In genomic region chr12:96155781-96156180, GRCh38 we compare ENCODE assay signal across 19 cellular contexts. TPM values are rescaled to one million over a fixed set of nuclear protein-coding genes. Genes with fewer than 3 reads are reported as not detected.
DNase-seq lines count a peak whose midpoint lies in the region; ATAC-seq, FAIRE-seq and TF ChIP-seq lines count a peak whose summit lies in the region.
"Had no signal": no experiment of that assay in that cellular context is flagged by ENCODE, and none has a peak within 500 bp of the region (broad histone marks: within the 10 kb centered on the region; RNA-seq: fewer than 3 reads in every experiment).

No MANE protein-coding gene starts in this region.

- TF ChIP-seq CTCF in heart left ventricle (IDR thresholded peaks at IDR 0.05): no peak
- no peak for TF ChIP-seq CTCF in bronchial epithelial cell (IDR thresholded peaks at IDR 0.05; ENCODE audit: insufficient read depth, low read length, severe bottlenecking)

- H3K27me3 ChIP-seq in heart left ventricle (no peaks in the 10 kb centered on the region), bronchial epithelial cell (ENCODE audit: control insufficient read depth, insufficient read depth, low read length) (no peaks in the 10 kb centered on the region)
- H3K27me3 ChIP-seq: BLaER1 had no signal

- H3K27ac ChIP-seq in heart left ventricle: no peak overlapping the region
- H3K27ac ChIP-seq: BLaER1, HL-60 had no signal

- intact Hi-C loops in cardiac septum (cut with DNase I): no loop called here
- intact Hi-C loops in heart left ventricle (cut with DNase I): no loop called here

- in situ Hi-C loops in G401 (cut with HindIII; ENCODE audit: low sequenced_read_pairs): no loop called here

- no peak overlapping the region for H3K4me3 ChIP-seq in heart left ventricle
- no peak overlapping the region for H3K4me3 ChIP-seq in bronchial epithelial cell (ENCODE audit: low read depth, low read length)
- H3K4me3 ChIP-seq: BLaER1, GM12878, GM23338 had no signal

- ATAC-seq in heart left ventricle: no peak
- ATAC-seq: GM12878, GM23338 had no signal

- FAIRE-seq in bronchial epithelial cell (lab: Jason Lieb, UNC): peak; percentile 23
- FAIRE-seq: GM12878, GM18507, H54, HTR-8/SVneo had no signal

- H3K4me1 ChIP-seq in heart left ventricle: no peaks in the 10 kb centered on the region

- H3K36me3 ChIP-seq in heart left ventricle: no peaks in the 10 kb centered on the region
- no peaks in the 10 kb centered on the region for H3K36me3 ChIP-seq in bronchial epithelial cell (ENCODE audit: control insufficient read depth, insufficient read depth, low read length)
- H3K36me3 ChIP-seq: BLaER1 had no signal

- WGBS in heart left ventricle, 4 donors: 60 to 69% (median 66%) methylated on average over 7 of the region's 7 CpGs

- no peaks in the 10 kb centered on the region for H3K9me3 ChIP-seq in heart left ventricle
- H3K9me3 ChIP-seq: BLaER1 had no signal

- DNase-seq in cardiac septum (ENCODE audit: low spot score) (peak; percentile 15), heart left ventricle (no peak), bronchial epithelial cell (ENCODE audit: low read depth) (no peak), kidney tubule cell (ENCODE audit: low spot score) (peak; percentile 61), NCI-H2081 (lab: John Stamatoyannopoulos, UW) (no peak), G401 (ENCODE audit: low spot score) (no peak), DMS 273 treated with DMSO at 0.1 percent for 48 hours (lab: John Stamatoyannopoulos, UW) (no peak)
- DNase-seq: 8988T; CD4-positive, alpha-beta memory T cell; DMS79 treated with DMSO at 0.1 percent for 48 hours; HCEC 1CT; HFFc6 had no signal

- TF ChIP-seq POLR2A in heart left ventricle (IDR thresholded peaks at IDR 0.05): no peak

RNA-seq across cellular contexts. Expression of gene ELK3, which starts 38.4 kb away (rescaled TPM):
- total RNA-seq in cardiac septum (18.6 TPM), heart left ventricle (10 to 100 TPM; 14.3 to 42.3 (median 18.6) TPM), bronchial epithelial cell (4.2 and 5.3 TPM in 2 replicates)
- polyA plus RNA-seq in heart left ventricle: 10 to 100 TPM in 1 of 2 donors, 1 to 10 TPM in 1; 5.7 to 20.7 TPM
- 7.3 and 12.4 TPM in 2 replicates for total RNA-seq in G401 (2014; rRNA removed; shearing (Covaris generic))

Comparison
In these comparisons a context has a peak if more than half of its experiments do, and no peak if none do; other contexts are left out.
1. DNase-seq: peak in cardiac septum (single experiment) and kidney tubule cell (single experiment); none in heart left ventricle (0 of 5), bronchial epithelial cell (single experiment), NCI-H2081 (0 of 2), G401 (single experiment) and DMS 273 treated with DMSO at 0.1 percent for 48 hours (single experiment).